15 cellular contexts compared by ENCODE assay signal in the genomic region with DNA sequence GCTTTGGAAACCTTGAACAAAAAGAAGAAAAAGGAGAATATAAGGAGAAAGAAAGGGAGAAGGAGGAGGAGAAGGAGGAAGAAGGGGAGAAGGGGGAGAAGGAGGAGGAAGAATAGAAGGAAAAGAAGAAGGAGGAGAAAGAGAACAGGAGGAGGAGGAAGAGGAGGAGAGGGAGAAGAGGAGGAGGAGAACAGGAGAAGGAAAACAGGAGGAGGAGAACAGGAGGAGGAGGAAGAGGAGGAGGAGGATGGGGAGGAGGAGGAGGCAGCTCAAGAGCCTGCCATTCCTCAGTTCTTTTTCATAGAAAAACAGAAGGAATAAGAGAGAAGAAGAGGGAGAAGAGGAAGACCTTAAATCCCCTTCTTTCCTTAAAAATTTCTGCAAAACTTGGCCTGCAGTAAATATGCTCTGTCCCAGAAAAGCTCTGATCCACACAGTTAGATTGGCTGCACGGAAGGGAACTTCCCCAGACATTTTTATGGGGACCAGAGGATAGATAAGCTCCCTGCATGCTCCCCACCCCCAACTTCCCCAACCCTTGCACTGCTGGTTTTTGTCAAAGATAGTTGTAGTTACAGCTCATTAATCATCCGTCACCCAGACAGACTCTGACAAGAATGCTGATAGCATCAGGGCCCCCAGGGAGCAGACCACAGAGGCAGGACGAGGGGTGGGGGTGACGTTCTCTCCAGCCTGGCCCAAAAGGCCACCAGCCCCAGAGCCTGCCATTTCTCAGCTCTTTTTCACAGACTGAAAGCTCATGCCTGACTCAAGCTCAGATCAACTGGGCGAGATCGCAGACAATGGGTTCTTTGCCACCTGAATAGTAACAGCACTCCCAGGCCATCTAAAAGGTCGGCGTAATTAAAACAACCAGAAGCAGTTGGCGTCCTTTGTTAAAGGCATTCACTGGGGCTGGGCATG. TPM values are rescaled to one million over a fixed set of nuclear protein-coding genes. Genes with fewer than 3 reads are reported as not detected.
A peak's percentile ranks its signal among the peaks of the same experiment; 100 is the strongest.
DNase-seq lines count a peak whose midpoint lies in the region; ATAC-seq and TF ChIP-seq lines count a peak whose summit lies in the region.
"Had no signal": no experiment of that assay in that cellular context is flagged by ENCODE, and none has a peak within 500 bp of the region (broad histone marks: within the 10 kb centered on the region; RNA-seq: fewer than 3 reads in every experiment).

No MANE protein-coding gene starts in this region.

- 14% methylated on average over 9 of the region's 9 CpGs for WGBS in hepatocyte (ENCODE audit: low lambda C conversion rate, missing lambda C conversion rate)

- no peak for ATAC-seq in GM18873 (IDR thresholded peaks at IDR 0.05; ENCODE audit: low FRiP score, unreplicated experiment)
- no peak for ATAC-seq in GM21528 (IDR thresholded peaks at IDR 0.05; ENCODE audit: low FRiP score, unreplicated experiment)
- ATAC-seq: activated CD4-positive, CD25-positive, alpha-beta regulatory T cell treated with anti-CD3 and anti-CD28 coated beads, Interleukin-2, amount 50 U/mL, for 24 hours; left lung had no signal

- no peaks in the 10 kb centered on the region for H4K20me1 ChIP-seq in hepatocyte (ENCODE audit: insufficient read depth, poor library complexity, severe bottlenecking)

- H3K9me2 ChIP-seq in hepatocyte (replicated peaks; ENCODE audit: insufficient read depth): no peaks in the 10 kb centered on the region

- no peaks in the 10 kb centered on the region for H3K79me2 ChIP-seq in hepatocyte

- H3K27ac ChIP-seq in hepatocyte: peak overlapping the region; percentile 66
- H3K27ac ChIP-seq: left lung, Peyer's patch had no signal

- DNase-seq in A172 (ENCODE audit: low spot score) (peak; percentile 85), GM20000 (ENCODE audit: low spot score) (peak; percentile 35), SK-N-DZ (ENCODE audit: low spot score) (peak; percentile 97), hepatocyte (ENCODE audit: low spot score) (peak; percentile 65), foreskin fibroblast (no peak), midbrain (lab: John Stamatoyannopoulos, UW) (no peak)
- DNase-seq: activated naive CD8-positive, alpha-beta T cell treated with anti-CD3 and anti-CD28 coated beads, Interleukin-2, amount 10 ng/mL, durations not matched to agents 7 days and 5 days; left lung; NCI-H1048; Peyer's patch had no signal

- H3K4me3 ChIP-seq in hepatocyte (no peak overlapping the region), foreskin fibroblast (ENCODE audit: low read depth in 1 of 2, low read length in 2 of 2) (no peak overlapping the region)
- H3K4me3 ChIP-seq: left lung, Peyer's patch had no signal

- H3K36me3 ChIP-seq in hepatocyte (replicated peaks; ENCODE audit: insufficient read depth, low read depth): no peaks in the 10 kb centered on the region
- H3K36me3 ChIP-seq: left lung, Peyer's patch had no signal

- no peaks in the 10 kb centered on the region for H3K9me3 ChIP-seq in hepatocyte (ENCODE audit: low read depth)
- H3K9me3 ChIP-seq: left lung, Peyer's patch had no signal

- no peak for TF ChIP-seq CTCF in GM20000 (IDR thresholded peaks at IDR 0.05; ENCODE audit: extremely low read depth, missing control alignments)
- TF ChIP-seq CTCF in hepatocyte (IDR thresholded peaks at IDR 0.05; ENCODE audit: poor library complexity): no peak
- TF ChIP-seq CTCF in foreskin fibroblast (IDR thresholded peaks at IDR 0.05; ENCODE audit: low read depth, low read length): no peak

- H3K4me2 ChIP-seq in hepatocyte: peak overlapping the region; percentile 25

- H2AFZ ChIP-seq in hepatocyte: no peak overlapping the region

- peaks cover 56% of the 10 kb centered on the region for H3K4me1 ChIP-seq in hepatocyte (ENCODE audit: insufficient read depth)
- H3K4me1 ChIP-seq: Peyer's patch had no signal

- H3K27me3 ChIP-seq in hepatocyte: no peaks in the 10 kb centered on the region
- H3K27me3 ChIP-seq: Peyer's patch had no signal

RNA-seq across cellular contexts. Expression of gene LYZL1, which starts 34.5 kb away (rescaled TPM):
- not detected in 2 replicates for total RNA-seq in A172 (2014; rRNA removed; shearing (Covaris generic))
- not detected in 2 replicates for polyA plus RNA-seq in SK-N-DZ (2014; cell fraction: cytosol; rRNA removed)
- not detected in 2 replicates for polyA plus RNA-seq in SK-N-DZ (2014; cell fraction: nucleus; rRNA removed)
- total RNA-seq in hepatocyte: not detected in 2 replicates
- polyA plus RNA-seq in hepatocyte: not detected in 2 replicates
- total RNA-seq: activated naive CD8-positive, alpha-beta T cell treated with anti-CD3 and anti-CD28 coated beads, Interleukin-2, amount 10 ng/mL, durations not matched to agents 7 days and 5 days; epithelial cell of proximal tubule; left lung; Peyer's patch had no signal
- polyA plus RNA-seq: BJ had no signal

Comparison
In these comparisons a context has a peak if more than half of its experiments do, and no peak if none do; other contexts are left out.
1. DNase-seq: peak in A172 (single experiment), GM20000 (single experiment), SK-N-DZ (single experiment) and hepatocyte (single experiment); none in foreskin fibroblast (0 of 2) and midbrain (single experiment).